In genomic region chr4:37748546-37748945, GRCh38 we compare ENCODE assay signal across 18 cellular contexts.
DNase-seq lines count a peak whose midpoint lies in the region; ATAC-seq and TF ChIP-seq lines count a peak whose summit lies in the region.
"Had no signal": no experiment of that assay in that cellular context is flagged by ENCODE, and none has a peak within 500 bp of the region (broad histone marks: within the 10 kb centered on the region; RNA-seq: fewer than 3 reads in every experiment).

No MANE protein-coding gene starts in this region.

- CTCF ChIA-PET in OCI-LY7 (lab: Charles Lee; ENCODE audit: unreplicated experiment) = no interaction called here

- no peaks in the 10 kb centered on the region for H3K79me2 ChIP-seq in OCI-LY7 (ENCODE audit: insufficient read depth, low read depth, low read length)

- H3K36me3 Mint-ChIP-seq in naive thymus-derived CD8-positive, alpha-beta T cell = peaks cover 0 to 5% (median 0%) of the 10 kb centered on the region in 3 donors
- H3K36me3 Mint-ChIP-seq: activated naive CD8-positive, alpha-beta T cell treated with anti-CD3 and anti-CD28 coated beads for 36 hours; CD8-positive, alpha-beta T cell had no signal

- no peaks in the 10 kb centered on the region for H4K20me1 ChIP-seq in OCI-LY7 (ENCODE audit: insufficient read depth, low read length)

- no peaks in the 10 kb centered on the region for H3K9me2 ChIP-seq in OCI-LY7 (ENCODE audit: insufficient read depth, low read length)

- intact Hi-C loops in OCI-LY7 (cut with micrococcal nuclease; ENCODE audit: unreplicated experiment) = loop anchor here (2.0 kb wide), 1 partner anchor 62 kb away; the partner anchor contains the start of gene RELL1

- BruUV-seq in OCI-LY7 (replicated peaks; lab: Mats Ljungman, UMichigan) = no TSS peak

- H3K9me3 Mint-ChIP-seq in naive thymus-derived CD8-positive, alpha-beta T cell = peaks cover 0 to 3% (median 0%) of the 10 kb centered on the region in 9 donors

- H3K4me3 ChIP-seq in OCI-LY7 (ENCODE audit: low read depth, low read length, poor library complexity, severe bottlenecking) = no peak overlapping the region
- H3K4me3 ChIP-seq: cardiac muscle cell, transverse colon had no signal

- peak; percentile 88 for DNase-seq in GF-D8 (lab: John Stamatoyannopoulos, UW)
- peak; percentile 32 for DNase-seq in NCI-H1092 (lab: John Stamatoyannopoulos, UW)
- DNase-seq in OCI-LY7 (ENCODE audit: low spot score) = peak; percentile 49
- DNase-seq in naive thymus-derived CD8-positive, alpha-beta T cell = peak in 2 of 10 donors; percentile 17 to 20
- no peak for DNase-seq in mesenteric fat pad (ENCODE audit: low spot score)
- no peak for DNase-seq in NCI-H2227 (lab: John Stamatoyannopoulos, UW; ENCODE audit: unreplicated experiment)
- no peak for DNase-seq in amygdala (lab: John Stamatoyannopoulos, UW)
- DNase-seq: activated CD4-positive, alpha-beta T cell treated with anti-CD3 and anti-CD28 coated beads for 4 hours; activated naive CD8-positive, alpha-beta T cell treated with anti-CD3 and anti-CD28 coated beads for 36 hours; activated T-cell treated with anti-CD3 and anti-CD28 coated beads for 4 hours; CD8-positive, alpha-beta T cell; foreskin keratinocyte; mammary epithelial cell; NCI-H2029 treated with DMSO at 0.1 percent for 48 hours; right cardiac atrium; transverse colon had no signal

- peaks cover 9 to 32% (median 20%) of the 10 kb centered on the region in 4 donors for H3K4me1 Mint-ChIP-seq in naive thymus-derived CD8-positive, alpha-beta T cell

- H3K27me3 Mint-ChIP-seq in naive thymus-derived CD8-positive, alpha-beta T cell = no peaks in the 10 kb centered on the region
- H3K27me3 Mint-ChIP-seq: activated naive CD8-positive, alpha-beta T cell treated with anti-CD3 and anti-CD28 coated beads for 36 hours had no signal

- H3K36me3 ChIP-seq in OCI-LY7 (ENCODE audit: insufficient read depth, low read length) = no peaks in the 10 kb centered on the region; the same call in 1 of the 2 replicates
- H3K36me3 ChIP-seq: cardiac muscle cell, transverse colon had no signal

- POLR2A ChIA-PET in OCI-LY7 (lab: Charles Lee) = interaction anchor here (0.6 to 1.1 kb wide), 4 partner anchors 19 to 206 kb away, joined by 3 to 4 read pairs (median 3); no protein-coding TSS in a partner anchor
- POLR2A ChIA-PET in naive thymus-derived CD8-positive, alpha-beta T cell (lab: Charles Lee) = no interaction called here

- peak; percentile 42 to 53 for ATAC-seq in naive thymus-derived CD8-positive, alpha-beta T cell
- ATAC-seq: CD8-positive, alpha-beta T cell; foreskin keratinocyte; Panc1; right cardiac atrium had no signal

- H3K4me2 ChIP-seq in OCI-LY7 (ENCODE audit: low read length) = peak overlapping the region; percentile 28

- peak overlapping the region in 5 of 10 donors; percentile 6 to 41 (median 24) for H3K4me3 Mint-ChIP-seq in naive thymus-derived CD8-positive, alpha-beta T cell
- H3K4me3 Mint-ChIP-seq: activated naive CD8-positive, alpha-beta T cell treated with anti-CD3 and anti-CD28 coated beads for 36 hours; CD8-positive, alpha-beta T cell had no signal

- H3K4me1 ChIP-seq in OCI-LY7 (ENCODE audit: insufficient read depth, low read length, poor library complexity, severe bottlenecking) = peaks cover 24% of the 10 kb centered on the region
- H3K4me1 ChIP-seq: foreskin keratinocyte had no signal

- H3K9me3 ChIP-seq in OCI-LY7 (ENCODE audit: low read length) = no peaks in the 10 kb centered on the region; the same call in 1 of the 2 replicates
- H3K9me3 ChIP-seq: transverse colon had no signal

- TF ChIP-seq CTCF in OCI-LY7 (conservative IDR thresholded peaks at IDR 0.05; ENCODE audit: low read length) = no peak

- H2AFZ ChIP-seq in OCI-LY7 (ENCODE audit: low read length) = peak overlapping the region; percentile 40; the same call in 1 of the 2 replicates

- peak overlapping the region; percentile 30 for H3K27ac ChIP-seq in OCI-LY7 (ENCODE audit: low read depth, low read length, poor library complexity, severe bottlenecking)
- H3K27ac ChIP-seq: cardiac muscle cell, foreskin keratinocyte, transverse colon had no signal

- peak overlapping the region in 7 of 10 donors; percentile 18 to 76 (median 51) for H3K27ac Mint-ChIP-seq in naive thymus-derived CD8-positive, alpha-beta T cell
- H3K27ac Mint-ChIP-seq: activated naive CD8-positive, alpha-beta T cell treated with anti-CD3 and anti-CD28 coated beads for 36 hours; CD8-positive, alpha-beta T cell had no signal

Comparison
In these comparisons a context has a peak if more than half of its experiments do, and no peak if none do; other contexts are left out.
1. DNase-seq: peak in GF-D8 (single experiment), NCI-H1092 (single experiment) and OCI-LY7 (single experiment); none in mesenteric fat pad (single experiment), NCI-H2227 (single experiment) and amygdala (0 of 56).